In the genomic region with DNA sequence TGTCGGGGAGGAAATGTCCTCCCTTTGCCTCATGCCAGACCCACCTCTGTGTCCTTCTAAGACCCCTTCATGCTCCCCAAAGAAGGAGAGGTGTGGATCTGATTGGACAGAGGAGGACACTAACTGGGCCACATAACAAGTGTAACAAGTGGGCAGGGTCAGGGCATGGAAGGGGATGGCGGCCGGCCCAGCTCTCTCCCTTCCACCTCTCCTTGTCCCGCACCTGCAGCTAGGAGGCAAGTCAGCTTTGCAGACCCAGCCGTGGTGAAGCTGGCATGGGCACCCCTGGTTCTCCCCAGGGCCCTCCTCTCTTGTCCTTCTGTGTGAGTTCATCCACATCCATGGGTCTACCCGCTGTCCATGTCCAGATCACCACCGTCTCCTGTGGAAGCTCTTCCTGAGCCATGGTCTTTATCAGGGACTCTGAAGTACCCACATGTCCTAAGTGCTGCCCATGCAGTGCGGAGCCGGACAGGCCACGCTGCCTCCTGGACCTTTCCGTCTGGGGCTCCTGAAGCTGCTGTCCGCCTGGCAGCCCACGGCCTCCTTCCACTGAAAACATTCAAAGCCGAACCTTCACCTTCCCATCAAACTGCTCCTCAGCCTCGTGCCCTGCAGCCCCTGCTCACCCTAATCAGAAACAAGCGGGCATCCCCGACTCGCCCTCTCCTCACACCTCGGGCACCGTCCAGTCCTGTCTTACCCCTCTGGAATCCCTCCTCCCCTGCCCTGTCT, we compare ENCODE assay signal across 20 cellular contexts.
"Had no signal": no experiment of that assay in that cellular context is flagged by ENCODE, and none has a peak within 500 bp of the region (broad histone marks: within the 10 kb centered on the region; RNA-seq: fewer than 3 reads in every experiment).

No MANE protein-coding gene starts in this region.

- H3K4me3 ChIP-seq: dorsolateral prefrontal cortex, gastrocnemius medialis, heart left ventricle, hepatocyte, pancreas, right lobe of liver, stomach, thyroid gland had no signal

- H2AFZ ChIP-seq: hepatocyte had no signal

- DNase-seq: dorsolateral prefrontal cortex; effector CD4-positive, alpha-beta T cell; foreskin fibroblast; gastrocnemius medialis; heart left ventricle; kidney; mesenchymal stem cell; midbrain; naive thymus-derived CD4-positive, alpha-beta T cell; pancreas; right lobe of liver; small intestine; stimulated activated CD4-positive, alpha-beta T cell treated with anti-CD3 and anti-CD28 coated beads, Interleukin-15, amount 100 ng/mL, for 24 hours; stimulated activated CD4-positive, alpha-beta T cell treated with anti-CD3 and anti-CD28 coated beads, Interleukin-2, amount 100 ng/mL, for 48 hours; stimulated activated naive CD4-positive, alpha-beta T cell; stomach; thyroid gland; trophoblast cell had no signal

- H3K9me3 ChIP-seq: gastrocnemius medialis, pancreas, right lobe of liver, thyroid gland had no signal

- H3K36me3 Mint-ChIP-seq: naive thymus-derived CD4-positive, alpha-beta T cell had no signal

- H3K36me3 ChIP-seq: gastrocnemius medialis, heart left ventricle, pancreas, right lobe of liver, stomach, thyroid gland had no signal

- H3K27ac ChIP-seq: dorsolateral prefrontal cortex, gastrocnemius medialis, heart left ventricle, hepatocyte, pancreas, right lobe of liver, stomach, thyroid gland had no signal

- H3K27ac Mint-ChIP-seq: naive thymus-derived CD4-positive, alpha-beta T cell had no signal

- H3K27me3 ChIP-seq: pancreas, right lobe of liver, thyroid gland had no signal

- H3K79me2 ChIP-seq: hepatocyte had no signal

- H3K4me3 Mint-ChIP-seq: naive thymus-derived CD4-positive, alpha-beta T cell had no signal

- ATAC-seq: gastrocnemius medialis; heart left ventricle; left lobe of liver; naive thymus-derived CD4-positive, alpha-beta T cell; pancreas; right lobe of liver had no signal

- H3K4me1 ChIP-seq: gastrocnemius medialis, heart left ventricle, pancreas, right lobe of liver, stomach, thyroid gland had no signal

- H3K4me2 ChIP-seq: hepatocyte had no signal
